ENCODE assay signal across 34 cellular contexts in genomic region chr11:84685149-84685548, GRCh38.
"Had no signal": no experiment of that assay in that cellular context is flagged by ENCODE, and none has a peak within 500 bp of the region (broad histone marks: within the 10 kb centered on the region; RNA-seq: fewer than 3 reads in every experiment).

No MANE protein-coding gene starts in this region.

- H3K9me3 Mint-ChIP-seq: activated B cell treated with CpG ODN at 0.5 μM for 24 hours; activated naive CD8-positive, alpha-beta T cell treated with anti-CD3 and anti-CD28 coated beads for 36 hours; activated T-helper 1 cell treated with anti-CD3 and anti-CD28 coated beads, Interleukin-12 subunit alpha, Interleukin-12 subunit beta, Interleukin-2, Interleukin-4 antibody, amounts not matched to agents 30 ng/mL and 10 ng/mL and 1 ng/mL, durations not matched to agents 14 hours and 24 hours and 36 hours; T-helper 1 cell treated with Interleukin-12 subunit alpha and Interleukin-12 subunit beta and Interleukin-4 antibody, amounts not matched to agents 30 μg/mL and 1 μg/mL, for 36 hours had no signal

- H3K4me1 Mint-ChIP-seq: activated B cell treated with CpG ODN at 0.5 μM for 24 hours; activated CD4-positive, alpha-beta memory T cell treated with anti-CD3 and anti-CD28 coated beads, Interleukin-2, amount 10 ng/mL, durations not matched to agents 7 days and 5 days; activated CD4-positive, alpha-beta T cell treated with anti-CD3 and anti-CD28 coated beads for 36 hours; activated CD4-positive, alpha-beta T cell treated with anti-CD3 and anti-CD28 coated beads, Interleukin-2, amount 10 ng/mL, durations not matched to agents 7 days and 5 days; activated CD8-positive, alpha-beta memory T cell treated with anti-CD3 and anti-CD28 coated beads, Interleukin-2, amount 10 ng/mL, durations not matched to agents 7 days and 5 days; activated naive CD8-positive, alpha-beta T cell treated with anti-CD3 and anti-CD28 coated beads for 36 hours; activated T-helper 17 cell treated with anti-CD3 and anti-CD28 coated beads, Interleukin-2, amount 50 U/mL, for 72 hours had no signal

- H3K4me3 Mint-ChIP-seq: activated B cell treated with CpG ODN at 0.5 μM for 24 hours; activated CD4-positive, alpha-beta memory T cell treated with anti-CD3 and anti-CD28 coated beads, Interleukin-2, amount 10 ng/mL, durations not matched to agents 7 days and 5 days; activated CD4-positive, alpha-beta T cell treated with anti-CD3 and anti-CD28 coated beads for 36 hours; activated CD4-positive, alpha-beta T cell treated with anti-CD3 and anti-CD28 coated beads, Interleukin-2, amount 10 ng/mL, durations not matched to agents 7 days and 5 days; activated CD8-positive, alpha-beta memory T cell treated with anti-CD3 and anti-CD28 coated beads, Interleukin-2, amount 10 ng/mL, durations not matched to agents 7 days and 5 days; activated CD8-positive, alpha-beta T cell treated with anti-CD3 and anti-CD28 coated beads, Interleukin-2, amount 10 ng/mL, durations not matched to agents 7 days and 5 days; activated naive CD8-positive, alpha-beta T cell treated with anti-CD3 and anti-CD28 coated beads for 36 hours; activated T-cell treated with anti-CD3 and anti-CD28 coated beads, Interleukin-2, amount 50 U/mL, for 24 hours; activated T-helper 1 cell treated with anti-CD3 and anti-CD28 coated beads, Interleukin-12 subunit alpha, Interleukin-12 subunit beta, Interleukin-2, Interleukin-4 antibody, amounts not matched to agents 30 ng/mL and 10 ng/mL and 1 ng/mL, durations not matched to agents 14 hours and 24 hours and 36 hours; activated T-helper 17 cell treated with anti-CD3 and anti-CD28 coated beads, Interleukin-2, amount 50 U/mL, for 72 hours; T-helper 1 cell treated with Interleukin-12 subunit alpha and Interleukin-12 subunit beta and Interleukin-4 antibody, amounts not matched to agents 30 μg/mL and 1 μg/mL, for 36 hours; T-helper 2 cell treated with Interferon-gamma antibody and Interleukin-4, amounts not matched to agents 5 μg/mL and 100 μg/mL, for 36 hours had no signal

- H3K4me1 ChIP-seq: adrenal gland, body of pancreas, breast epithelium had no signal

- H3K27me3 ChIP-seq: adrenal gland, body of pancreas, brain microvascular endothelial cell, breast epithelium had no signal

- ATAC-seq: activated CD4-positive, alpha-beta T cell treated with anti-CD3 and anti-CD28 coated beads for 36 hours; activated CD4-positive, CD25-positive, alpha-beta regulatory T cell treated with anti-CD3 and anti-CD28 coated beads, Interleukin-2, amount 50 U/mL, for 24 hours; activated CD8-positive, alpha-beta memory T cell treated with anti-CD3 and anti-CD28 coated beads, Interleukin-2, amount 10 ng/mL, durations not matched to agents 7 days and 5 days; activated CD8-positive, alpha-beta T cell treated with anti-CD3 and anti-CD28 coated beads, Interleukin-2, amount 10 ng/mL, durations not matched to agents 7 days and 5 days; activated naive CD4-positive, alpha-beta T cell treated with anti-CD3 and anti-CD28 coated beads, Interleukin-2, amount 50 U/mL, for 72 hours; activated T-helper 17 cell treated with anti-CD3 and anti-CD28 coated beads, Interleukin-2, amount 50 U/mL, for 72 hours; body of pancreas had no signal

- H3K9me3 ChIP-seq: adrenal gland, body of pancreas, breast epithelium had no signal

- H3K27me3 Mint-ChIP-seq: activated B cell treated with CpG ODN at 0.5 μM for 24 hours; activated CD4-positive, alpha-beta memory T cell treated with anti-CD3 and anti-CD28 coated beads, Interleukin-2, amount 10 ng/mL, durations not matched to agents 7 days and 5 days; activated CD4-positive, alpha-beta T cell treated with anti-CD3 and anti-CD28 coated beads for 36 hours; activated CD4-positive, alpha-beta T cell treated with anti-CD3 and anti-CD28 coated beads, Interleukin-2, amount 10 ng/mL, durations not matched to agents 7 days and 5 days; activated CD8-positive, alpha-beta memory T cell treated with anti-CD3 and anti-CD28 coated beads, Interleukin-2, amount 10 ng/mL, durations not matched to agents 7 days and 5 days; activated naive CD8-positive, alpha-beta T cell treated with anti-CD3 and anti-CD28 coated beads for 36 hours; activated T-cell treated with anti-CD3 and anti-CD28 coated beads, Interleukin-2, amount 50 U/mL, for 24 hours; activated T-helper 17 cell treated with anti-CD3 and anti-CD28 coated beads, Interleukin-2, amount 50 U/mL, for 72 hours had no signal

- H3K4me3 ChIP-seq: adrenal gland, body of pancreas, breast epithelium had no signal

- DNase-seq: activated B cell treated with CpG ODN at 0.5 μM for 24 hours; activated CD4-positive, alpha-beta memory T cell treated with anti-CD3 and anti-CD28 coated beads, Interleukin-2, amount 10 ng/mL, durations not matched to agents 7 days and 5 days; activated CD4-positive, alpha-beta T cell treated with anti-CD3 and anti-CD28 coated beads for 1 hour; activated CD4-positive, alpha-beta T cell treated with anti-CD3 and anti-CD28 coated beads for 36 hours; activated CD4-positive, alpha-beta T cell treated with anti-CD3 and anti-CD28 coated beads for 48 hours; activated CD4-positive, alpha-beta T cell treated with anti-CD3 and anti-CD28 coated beads, Interleukin-2, amount 10 ng/mL, durations not matched to agents 7 days and 5 days; activated CD4-positive, alpha-beta T cell treated with anti-CD3 and anti-CD28 coated beads, Interleukin-2, amount 50 U/mL, for 48 hours; activated CD8-positive, alpha-beta memory T cell treated with anti-CD3 and anti-CD28 coated beads for 24 hours; activated CD8-positive, alpha-beta memory T cell treated with anti-CD3 and anti-CD28 coated beads, Interleukin-2, amount 10 ng/mL, durations not matched to agents 7 days and 5 days; activated CD8-positive, alpha-beta memory T cell treated with anti-CD3 and anti-CD28 coated beads, Interleukin-2, amount 50 U/mL, for 48 hours; activated CD8-positive, alpha-beta T cell treated with anti-CD3 and anti-CD28 coated beads, Interleukin-2, amount 10 ng/mL, durations not matched to agents 7 days and 5 days; activated gamma-delta T cell; activated naive CD4-positive, alpha-beta T cell treated with anti-CD3 and anti-CD28 coated beads, Interleukin-2, amount 50 U/mL, for 16 hours; activated naive CD4-positive, alpha-beta T cell treated with Interleukin-2 at 50 U/mL for 16 hours; activated naive CD8-positive, alpha-beta T cell treated with anti-CD3 and anti-CD28 coated beads for 36 hours; activated T-cell treated with anti-CD3 and anti-CD28 coated beads, Interleukin-2, amount 50 U/mL, for 24 hours; activated T-cell treated with anti-CD3 and anti-CD28 coated beads, Interleukin-2, amount 50 U/mL, for 48 hours; adrenal gland; amniotic stem cell; aorta; body of pancreas; brain microvascular endothelial cell; central memory CD4-positive, alpha-beta T cell; T-helper 1 cell; T-helper 2 cell; T-helper 9 cell had no signal

- H3K27ac Mint-ChIP-seq: activated B cell treated with CpG ODN at 0.5 μM for 24 hours; activated CD4-positive, alpha-beta memory T cell treated with anti-CD3 and anti-CD28 coated beads, Interleukin-2, amount 10 ng/mL, durations not matched to agents 7 days and 5 days; activated CD4-positive, alpha-beta T cell treated with anti-CD3 and anti-CD28 coated beads for 36 hours; activated CD4-positive, alpha-beta T cell treated with anti-CD3 and anti-CD28 coated beads, Interleukin-2, amount 10 ng/mL, durations not matched to agents 7 days and 5 days; activated CD8-positive, alpha-beta memory T cell treated with anti-CD3 and anti-CD28 coated beads, Interleukin-2, amount 10 ng/mL, durations not matched to agents 7 days and 5 days; activated CD8-positive, alpha-beta T cell treated with anti-CD3 and anti-CD28 coated beads, Interleukin-2, amount 10 ng/mL, durations not matched to agents 7 days and 5 days; activated naive CD4-positive, alpha-beta T cell treated with anti-CD3 and anti-CD28 coated beads, Interleukin-2, amount 50 U/mL, for 72 hours; activated naive CD8-positive, alpha-beta T cell treated with anti-CD3 and anti-CD28 coated beads for 36 hours; activated T-cell treated with anti-CD3 and anti-CD28 coated beads, Interleukin-2, amount 50 U/mL, for 24 hours; activated T-helper 1 cell treated with anti-CD3 and anti-CD28 coated beads, Interleukin-12 subunit alpha, Interleukin-12 subunit beta, Interleukin-2, Interleukin-4 antibody, amounts not matched to agents 30 ng/mL and 10 ng/mL and 1 ng/mL, durations not matched to agents 14 hours and 24 hours and 36 hours; activated T-helper 17 cell treated with anti-CD3 and anti-CD28 coated beads, Interleukin-2, amount 50 U/mL, for 72 hours; T-helper 1 cell treated with Interleukin-12 subunit alpha and Interleukin-12 subunit beta and Interleukin-4 antibody, amounts not matched to agents 30 μg/mL and 1 μg/mL, for 36 hours; T-helper 2 cell treated with Interferon-gamma antibody and Interleukin-4, amounts not matched to agents 5 μg/mL and 100 μg/mL, for 36 hours had no signal

- H3K27ac ChIP-seq: adrenal gland, body of pancreas, brain microvascular endothelial cell, breast epithelium, VCaP had no signal

- H3K36me3 ChIP-seq: adrenal gland, brain microvascular endothelial cell, breast epithelium had no signal

- H3K36me3 Mint-ChIP-seq: activated CD8-positive, alpha-beta memory T cell treated with anti-CD3 and anti-CD28 coated beads, Interleukin-2, amount 10 ng/mL, durations not matched to agents 7 days and 5 days; activated naive CD4-positive, alpha-beta T cell treated with anti-CD3 and anti-CD28 coated beads, Interleukin-2, amount 50 U/mL, for 72 hours; activated naive CD8-positive, alpha-beta T cell treated with anti-CD3 and anti-CD28 coated beads for 36 hours had no signal
